Comparison of ENCODE assay signal across 31 cellular contexts in genomic region chr1:30148676-30149075, GRCh38.
"Had no signal": no experiment of that assay in that cellular context is flagged by ENCODE, and none has a peak within 500 bp of the region (broad histone marks: within the 10 kb centered on the region; RNA-seq: fewer than 3 reads in every experiment).

No MANE protein-coding gene starts in this region.

- H3K9me3 ChIP-seq: adrenal gland, esophagus squamous epithelium had no signal

- H3K4me1 Mint-ChIP-seq: activated CD4-positive, alpha-beta T cell treated with anti-CD3 and anti-CD28 coated beads for 36 hours; activated CD4-positive, alpha-beta T cell treated with anti-CD3 and anti-CD28 coated beads, Interleukin-2, amount 10 ng/mL, durations not matched to agents 24 days and 14 days; activated CD8-positive, alpha-beta memory T cell treated with anti-CD3 and anti-CD28 coated beads, Interleukin-2, amount 10 ng/mL, durations not matched to agents 7 days and 5 days; activated naive CD4-positive, alpha-beta T cell treated with anti-CD3 and anti-CD28 coated beads, Interleukin-2, amount 50 U/mL, for 24 hours; activated naive CD8-positive, alpha-beta T cell treated with anti-CD3 and anti-CD28 coated beads for 36 hours; activated naive CD8-positive, alpha-beta T cell treated with anti-CD3 and anti-CD28 coated beads, Interleukin-2, amount 50 U/mL, for 24 hours had no signal

- H3K4me3 Mint-ChIP-seq: activated CD4-positive, alpha-beta memory T cell treated with anti-CD3 and anti-CD28 coated beads for 36 hours; activated CD4-positive, alpha-beta T cell treated with anti-CD3 and anti-CD28 coated beads for 36 hours; activated CD4-positive, alpha-beta T cell treated with anti-CD3 and anti-CD28 coated beads, Interleukin-2, amount 10 ng/mL, durations not matched to agents 24 days and 14 days; activated CD8-positive, alpha-beta memory T cell treated with anti-CD3 and anti-CD28 coated beads, Interleukin-2, amount 10 ng/mL, durations not matched to agents 7 days and 5 days; activated CD8-positive, alpha-beta T cell treated with anti-CD3 and anti-CD28 coated beads, Interleukin-2, amount 10 ng/mL, durations not matched to agents 7 days and 5 days; activated naive CD4-positive, alpha-beta T cell treated with anti-CD3 and anti-CD28 coated beads for 36 hours; activated naive CD4-positive, alpha-beta T cell treated with anti-CD3 and anti-CD28 coated beads, Interleukin-2, amount 50 U/mL, for 24 hours; activated naive CD8-positive, alpha-beta T cell treated with anti-CD3 and anti-CD28 coated beads for 36 hours; activated naive CD8-positive, alpha-beta T cell treated with anti-CD3 and anti-CD28 coated beads, Interleukin-2, amount 50 U/mL, for 24 hours; activated T-helper 1 cell treated with anti-CD3 and anti-CD28 coated beads, Interleukin-12 subunit alpha, Interleukin-12 subunit beta, Interleukin-2, Interleukin-4 antibody, amounts not matched to agents 30 ng/mL and 10 ng/mL and 1 ng/mL, durations not matched to agents 14 hours and 24 hours and 36 hours; effector memory CD8-positive, alpha-beta T cell; T-helper 17 cell had no signal

- H3K4me3 ChIP-seq: adrenal gland, body of pancreas, esophagus squamous epithelium, gastroesophageal sphincter had no signal

- H3K27me3 ChIP-seq: adrenal gland, body of pancreas had no signal

- H3K36me3 ChIP-seq: adrenal gland, esophagus squamous epithelium, gastroesophageal sphincter had no signal

- H3K27me3 Mint-ChIP-seq: activated CD8-positive, alpha-beta memory T cell treated with anti-CD3 and anti-CD28 coated beads, Interleukin-2, amount 10 ng/mL, durations not matched to agents 7 days and 5 days had no signal

- ATAC-seq: activated CD4-positive, alpha-beta T cell treated with anti-CD3 and anti-CD28 coated beads for 36 hours; activated CD8-positive, alpha-beta memory T cell treated with anti-CD3 and anti-CD28 coated beads, Interleukin-2, amount 10 ng/mL, durations not matched to agents 7 days and 5 days; activated CD8-positive, alpha-beta T cell treated with anti-CD3 and anti-CD28 coated beads, Interleukin-2, amount 10 ng/mL, durations not matched to agents 7 days and 5 days; activated naive CD8-positive, alpha-beta T cell treated with anti-CD3 and anti-CD28 coated beads, Interleukin-2, amount 50 U/mL, for 24 hours; body of pancreas; effector memory CD8-positive, alpha-beta T cell; gastroesophageal sphincter; T-helper 17 cell had no signal

- H3K36me3 Mint-ChIP-seq: activated CD4-positive, alpha-beta memory T cell treated with anti-CD3 and anti-CD28 coated beads for 36 hours; activated CD8-positive, alpha-beta memory T cell treated with anti-CD3 and anti-CD28 coated beads, Interleukin-2, amount 10 ng/mL, durations not matched to agents 7 days and 5 days; activated naive CD4-positive, alpha-beta T cell treated with anti-CD3 and anti-CD28 coated beads, Interleukin-2, amount 50 U/mL, for 24 hours; activated naive CD8-positive, alpha-beta T cell treated with anti-CD3 and anti-CD28 coated beads for 36 hours had no signal

- DNase-seq: activated CD4-positive, alpha-beta memory T cell treated with anti-CD3 and anti-CD28 coated beads for 36 hours; activated CD4-positive, alpha-beta T cell treated with anti-CD3 and anti-CD28 coated beads for 36 hours; activated CD4-positive, alpha-beta T cell treated with anti-CD3 and anti-CD28 coated beads, Interleukin-2, amount 10 ng/mL, durations not matched to agents 24 days and 14 days; activated CD4-positive, CD25-positive, alpha-beta regulatory T cell; activated CD4-positive, CD25-positive, alpha-beta regulatory T cell treated with anti-CD3 and anti-CD28 coated beads, Interleukin-2, amount 50 U/mL, for 72 hours; activated CD8-positive, alpha-beta memory T cell treated with anti-CD3 and anti-CD28 coated beads, Interleukin-2, amount 10 ng/mL, durations not matched to agents 7 days and 5 days; activated CD8-positive, alpha-beta memory T cell treated with anti-CD3 and anti-CD28 coated beads, Interleukin-2, amount 50 U/mL, for 4 hours; activated CD8-positive, alpha-beta T cell treated with anti-CD3 and anti-CD28 coated beads, Interleukin-2, amount 10 ng/mL, durations not matched to agents 7 days and 5 days; activated effector memory CD4-positive, alpha-beta T cell treated with anti-CD3 and anti-CD28 coated beads, Interleukin-2, amount 50 U/mL, for 16 hours; activated naive CD4-positive, alpha-beta T cell treated with anti-CD3 and anti-CD28 coated beads for 36 hours; activated naive CD8-positive, alpha-beta T cell treated with anti-CD3 and anti-CD28 coated beads for 36 hours; activated naive CD8-positive, alpha-beta T cell treated with anti-CD3 and anti-CD28 coated beads, Interleukin-2, amount 50 U/mL, for 24 hours; activated T-cell treated with anti-CD3 and anti-CD28 coated beads, Interleukin-2, amount 50 U/mL, for 1 hour; activated T-cell treated with anti-CD3 and anti-CD28 coated beads, Interleukin-2, amount 50 U/mL, for 48 hours; amygdala; body of pancreas; caudate nucleus; cortex of kidney; dermis blood vessel endothelial cell; effector CD4-positive, alpha-beta T cell; effector memory CD8-positive, alpha-beta T cell; erythroblast; esophagus squamous epithelium; foreskin melanocyte; T-helper 1 cell; T-helper 17 cell had no signal

- H3K9me3 Mint-ChIP-seq: activated T-helper 2 cell treated with anti-CD3 and anti-CD28 coated beads, Interferon-gamma antibody, Interleukin-2, Interleukin-4, amounts not matched to agents 10 μg/mL and 5 μg/mL and 100 μg/mL, durations not matched to agents 14 hours and 24 hours and 36 hours; effector memory CD8-positive, alpha-beta T cell had no signal

- H3K4me1 ChIP-seq: adrenal gland, body of pancreas, esophagus squamous epithelium, gastroesophageal sphincter had no signal

- H3K27ac Mint-ChIP-seq: activated CD4-positive, alpha-beta memory T cell treated with anti-CD3 and anti-CD28 coated beads for 36 hours; activated CD4-positive, alpha-beta T cell treated with anti-CD3 and anti-CD28 coated beads for 36 hours; activated CD4-positive, alpha-beta T cell treated with anti-CD3 and anti-CD28 coated beads, Interleukin-2, amount 10 ng/mL, durations not matched to agents 24 days and 14 days; activated CD8-positive, alpha-beta memory T cell treated with anti-CD3 and anti-CD28 coated beads, Interleukin-2, amount 10 ng/mL, durations not matched to agents 7 days and 5 days; activated CD8-positive, alpha-beta T cell treated with anti-CD3 and anti-CD28 coated beads, Interleukin-2, amount 10 ng/mL, durations not matched to agents 7 days and 5 days; activated naive CD4-positive, alpha-beta T cell treated with anti-CD3 and anti-CD28 coated beads for 36 hours; activated naive CD4-positive, alpha-beta T cell treated with anti-CD3 and anti-CD28 coated beads, Interleukin-2, amount 50 U/mL, for 24 hours; activated naive CD8-positive, alpha-beta T cell treated with anti-CD3 and anti-CD28 coated beads for 36 hours; activated naive CD8-positive, alpha-beta T cell treated with anti-CD3 and anti-CD28 coated beads, Interleukin-2, amount 50 U/mL, for 24 hours; activated T-helper 1 cell treated with anti-CD3 and anti-CD28 coated beads, Interleukin-12 subunit alpha, Interleukin-12 subunit beta, Interleukin-2, Interleukin-4 antibody, amounts not matched to agents 30 ng/mL and 10 ng/mL and 1 ng/mL, durations not matched to agents 14 hours and 24 hours and 36 hours; activated T-helper 2 cell treated with anti-CD3 and anti-CD28 coated beads, Interferon-gamma antibody, Interleukin-2, Interleukin-4, amounts not matched to agents 10 μg/mL and 5 μg/mL and 100 μg/mL, durations not matched to agents 14 hours and 24 hours and 36 hours; effector memory CD8-positive, alpha-beta T cell; T-helper 17 cell had no signal

- H3K27ac ChIP-seq: adrenal gland, body of pancreas, esophagus squamous epithelium, gastroesophageal sphincter had no signal
